8 cellular contexts compared by ENCODE assay signal in the genomic region with DNA sequence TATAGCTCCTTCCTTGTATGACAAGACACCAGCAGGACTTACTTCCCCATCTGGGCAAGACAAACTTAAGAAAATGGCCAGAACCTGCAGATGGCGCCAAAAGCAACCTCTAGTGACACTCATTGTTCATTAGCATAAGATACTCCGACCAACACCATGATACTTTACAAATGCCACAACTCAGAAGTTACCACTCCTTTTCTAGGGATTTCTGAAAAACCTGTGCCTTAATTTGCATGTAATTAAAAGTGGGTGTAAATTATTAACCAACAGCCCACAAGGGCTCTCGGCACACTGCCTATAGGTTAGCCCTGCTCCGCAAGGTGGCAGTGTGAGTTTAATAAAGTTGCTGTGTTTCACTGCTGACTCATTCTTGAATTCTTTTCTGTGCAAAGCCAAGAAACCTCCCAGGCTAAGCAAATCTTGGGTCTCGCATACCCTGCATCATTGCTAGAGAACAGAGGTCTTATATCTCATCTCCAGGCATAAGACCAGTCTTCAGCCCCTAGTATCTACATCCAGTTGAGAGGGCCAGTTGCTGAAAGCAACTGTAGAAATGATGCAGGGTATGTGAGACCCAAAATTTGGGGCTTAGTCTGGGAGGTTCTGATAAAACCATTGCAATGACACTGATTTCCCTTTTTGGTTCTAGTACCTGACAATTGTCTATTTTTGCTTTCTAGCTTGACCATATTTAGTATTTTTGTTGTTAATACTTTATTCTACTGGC.
DNase-seq lines count a peak whose midpoint lies in the region; ATAC-seq and TF ChIP-seq lines count a peak whose summit lies in the region.

No MANE protein-coding gene starts in this region.

- H3K27ac Mint-ChIP-seq in CD4-positive, CD25-positive, alpha-beta regulatory T cell, result peak overlapping the region in 1 of 3 donors; percentile 71
- peak overlapping the region; percentile 49 for H3K27ac Mint-ChIP-seq in activated CD8-positive, alpha-beta memory T cell treated with anti-CD3 and anti-CD28 coated beads, Interleukin-2, amount 10 ng/mL, durations not matched to agents 7 days and 5 days

- TF ChIP-seq POLR2A in vagina (IDR thresholded peaks at IDR 0.05), result no peak

- no peaks in the 10 kb centered on the region for H3K36me3 Mint-ChIP-seq in CD4-positive, CD25-positive, alpha-beta regulatory T cell
- no peaks in the 10 kb centered on the region for H3K36me3 Mint-ChIP-seq in activated CD8-positive, alpha-beta memory T cell treated with anti-CD3 and anti-CD28 coated beads, Interleukin-2, amount 10 ng/mL, durations not matched to agents 7 days and 5 days

- CTCF ChIA-PET in activated CD8-positive, alpha-beta memory T cell treated with anti-CD3 and anti-CD28 coated beads, Interleukin-2, amount 10 ng/mL, durations not matched to agents 7 days and 5 days (lab: Charles Lee), result interaction anchor here (0.6 to 5.7 kb wide), 22 partner anchors 8 to 341 kb away, joined by 3 to 45 read pairs (median 4); a partner anchor contains a TSS

- H3K4me3 Mint-ChIP-seq in CD4-positive, CD25-positive, alpha-beta regulatory T cell, result peak overlapping the region in 2 of 4 donors; percentile 62 to 72
- peak overlapping the region; percentile 55 for H3K4me3 Mint-ChIP-seq in activated CD8-positive, alpha-beta memory T cell treated with anti-CD3 and anti-CD28 coated beads, Interleukin-2, amount 10 ng/mL, durations not matched to agents 7 days and 5 days

- DNase-seq in CD4-positive, CD25-positive, alpha-beta regulatory T cell, result peak; percentile 40 to 83 (median 61)
- DNase-seq in NOMO-1 (lab: John Stamatoyannopoulos, UW; ENCODE audit: unreplicated experiment in 2 of 2) (peak; percentile 92 to 96), fibroblast of gingiva (ENCODE audit: low read depth) (peak; percentile 51), non-pigmented ciliary epithelial cell (ENCODE audit: low read depth) (peak; percentile 19), vagina (ENCODE audit: extremely low spot score in 2 of 2) (no peak)
- DNase-seq in activated CD8-positive, alpha-beta memory T cell treated with anti-CD3 and anti-CD28 coated beads, Interleukin-2, amount 10 ng/mL, durations not matched to agents 7 days and 5 days, result peak; percentile 86

- peak; percentile 20 to 31 (median 25) for TF ChIP-seq CTCF in vagina (IDR thresholded peaks at IDR 0.05)

- H3K9me3 ChIP-seq in CD4-positive, CD25-positive, alpha-beta regulatory T cell (ENCODE audit: control insufficient read depth in 2 of 2, low read length in 2 of 2), result no peaks in the 10 kb centered on the region
- no peaks in the 10 kb centered on the region for H3K9me3 ChIP-seq in vagina

- H3K36me3 ChIP-seq in CD4-positive, CD25-positive, alpha-beta regulatory T cell (ENCODE audit: control insufficient read depth, insufficient read depth, low read length), result no peaks in the 10 kb centered on the region
- no peaks in the 10 kb centered on the region for H3K36me3 ChIP-seq in vagina

- H3K27me3 Mint-ChIP-seq in CD4-positive, CD25-positive, alpha-beta regulatory T cell, result no peaks in the 10 kb centered on the region
- no peaks in the 10 kb centered on the region for H3K27me3 Mint-ChIP-seq in activated CD8-positive, alpha-beta memory T cell treated with anti-CD3 and anti-CD28 coated beads, Interleukin-2, amount 10 ng/mL, durations not matched to agents 7 days and 5 days

- H3K4me3 ChIP-seq in CD4-positive, CD25-positive, alpha-beta regulatory T cell (ENCODE audit: low read depth, low read length), result peak overlapping the region; percentile 87
- no peak overlapping the region for H3K4me3 ChIP-seq in vagina

- H3K9me3 Mint-ChIP-seq in CD4-positive, CD25-positive, alpha-beta regulatory T cell, result no peaks in the 10 kb centered on the region
- no peaks in the 10 kb centered on the region for H3K9me3 Mint-ChIP-seq in activated CD8-positive, alpha-beta memory T cell treated with anti-CD3 and anti-CD28 coated beads, Interleukin-2, amount 10 ng/mL, durations not matched to agents 7 days and 5 days (ENCODE audit: low read depth)

- peak; percentile 83 to 84 for ATAC-seq in CD4-positive, CD25-positive, alpha-beta regulatory T cell (ENCODE audit: low read depth in 2 of 2)
- ATAC-seq in GM19023 (IDR thresholded peaks at IDR 0.05; ENCODE audit: unreplicated experiment), result peak; percentile 94
- peak; percentile 95 for ATAC-seq in HG03103 (IDR thresholded peaks at IDR 0.05; ENCODE audit: low read depth, unreplicated experiment)
- peak; percentile 96 for ATAC-seq in activated CD8-positive, alpha-beta memory T cell treated with anti-CD3 and anti-CD28 coated beads, Interleukin-2, amount 10 ng/mL, durations not matched to agents 7 days and 5 days

- H3K27me3 ChIP-seq in CD4-positive, CD25-positive, alpha-beta regulatory T cell (ENCODE audit: control insufficient read depth, insufficient read depth, low read length), result no peaks in the 10 kb centered on the region
- no peaks in the 10 kb centered on the region for H3K27me3 ChIP-seq in vagina

- intact Hi-C loops in vagina (cut with DNase I), result no loop called here

- H3K4me1 ChIP-seq in CD4-positive, CD25-positive, alpha-beta regulatory T cell (ENCODE audit: control insufficient read depth, insufficient read depth, low read length, poor library complexity, severe bottlenecking), result no peaks in the 10 kb centered on the region
- no peaks in the 10 kb centered on the region for H3K4me1 ChIP-seq in vagina

- peaks cover 12 to 36% (median 17%) of the 10 kb centered on the region in 4 donors for H3K4me1 Mint-ChIP-seq in CD4-positive, CD25-positive, alpha-beta regulatory T cell
- peaks cover 9% of the 10 kb centered on the region for H3K4me1 Mint-ChIP-seq in activated CD8-positive, alpha-beta memory T cell treated with anti-CD3 and anti-CD28 coated beads, Interleukin-2, amount 10 ng/mL, durations not matched to agents 7 days and 5 days

- no peak overlapping the region for H3K27ac ChIP-seq in CD4-positive, CD25-positive, alpha-beta regulatory T cell (ENCODE audit: insufficient read depth, low read length, poor library complexity, severe bottlenecking)
- no peak overlapping the region for H3K27ac ChIP-seq in vagina

Comparison
In these comparisons a context has a peak if more than half of its experiments do, and no peak if none do; other contexts are left out.
1. DNase-seq: peak in CD4-positive, CD25-positive, alpha-beta regulatory T cell (3 of 3), NOMO-1 (2 of 2), activated CD8-positive, alpha-beta memory T cell treated with anti-CD3 and anti-CD28 coated beads, Interleukin-2, amount 10 ng/mL, durations not matched to agents 7 days and 5 days (single experiment), fibroblast of gingiva (single experiment) and non-pigmented ciliary epithelial cell (single experiment); none in vagina (0 of 2).
2. Peak in every context shown above with its lines, with median percentiles within 50 percentile points of each other: ATAC-seq.